In the genomic region with DNA sequence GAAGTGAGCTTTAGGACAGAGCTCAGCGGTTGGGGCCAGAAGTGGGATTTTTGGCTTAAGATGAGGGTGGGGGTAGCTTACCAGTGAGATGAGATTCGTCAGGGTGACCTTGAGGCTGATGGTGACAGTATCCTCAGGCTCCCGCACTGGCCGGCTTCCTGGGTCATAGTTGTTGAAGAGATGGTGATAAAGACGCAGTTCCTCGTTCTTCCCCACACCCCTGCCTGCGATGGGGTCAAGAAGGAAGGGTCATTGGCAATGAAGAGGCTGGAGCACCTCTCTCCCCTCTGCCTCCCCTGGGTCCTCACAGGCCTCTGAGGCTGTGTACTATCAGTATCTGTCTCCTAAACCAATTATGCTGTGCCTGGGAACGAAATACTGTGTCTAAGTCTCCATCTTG, we compare ENCODE assay signal across 2 cellular contexts.
TF ChIP-seq lines count a peak whose summit lies in the region.

No MANE protein-coding gene starts in this region.

TF ChIP-seq in A549, 52 proteins besides CTCF, POLR2A, EP300 and RAD21:
- no peak for TF ChIP-seq EHF (CRISPR knock-in tag; IDR thresholded peaks at IDR 0.05)
- TF ChIP-seq, protein P1, sequence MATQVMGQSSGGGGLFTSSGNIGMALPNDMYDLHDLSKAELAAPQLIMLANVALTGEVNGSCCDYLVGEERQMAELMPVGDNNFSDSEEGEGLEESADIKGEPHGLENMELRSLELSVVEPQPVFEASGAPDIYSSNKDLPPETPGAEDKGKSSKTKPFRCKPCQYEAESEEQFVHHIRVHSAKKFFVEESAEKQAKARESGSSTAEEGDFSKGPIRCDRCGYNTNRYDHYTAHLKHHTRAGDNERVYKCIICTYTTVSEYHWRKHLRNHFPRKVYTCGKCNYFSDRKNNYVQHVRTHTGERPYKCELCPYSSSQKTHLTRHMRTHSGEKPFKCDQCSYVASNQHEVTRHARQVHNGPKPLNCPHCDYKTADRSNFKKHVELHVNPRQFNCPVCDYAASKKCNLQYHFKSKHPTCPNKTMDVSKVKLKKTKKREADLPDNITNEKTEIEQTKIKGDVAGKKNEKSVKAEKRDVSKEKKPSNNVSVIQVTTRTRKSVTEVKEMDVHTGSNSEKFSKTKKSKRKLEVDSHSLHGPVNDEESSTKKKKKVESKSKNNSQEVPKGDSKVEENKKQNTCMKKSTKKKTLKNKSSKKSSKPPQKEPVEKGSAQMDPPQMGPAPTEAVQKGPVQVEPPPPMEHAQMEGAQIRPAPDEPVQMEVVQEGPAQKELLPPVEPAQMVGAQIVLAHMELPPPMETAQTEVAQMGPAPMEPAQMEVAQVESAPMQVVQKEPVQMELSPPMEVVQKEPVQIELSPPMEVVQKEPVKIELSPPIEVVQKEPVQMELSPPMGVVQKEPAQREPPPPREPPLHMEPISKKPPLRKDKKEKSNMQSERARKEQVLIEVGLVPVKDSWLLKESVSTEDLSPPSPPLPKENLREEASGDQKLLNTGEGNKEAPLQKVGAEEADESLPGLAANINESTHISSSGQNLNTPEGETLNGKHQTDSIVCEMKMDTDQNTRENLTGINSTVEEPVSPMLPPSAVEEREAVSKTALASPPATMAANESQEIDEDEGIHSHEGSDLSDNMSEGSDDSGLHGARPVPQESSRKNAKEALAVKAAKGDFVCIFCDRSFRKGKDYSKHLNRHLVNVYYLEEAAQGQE (IDR thresholded peaks at IDR 0.05): no peak
- TF ChIP-seq, protein P2, sequence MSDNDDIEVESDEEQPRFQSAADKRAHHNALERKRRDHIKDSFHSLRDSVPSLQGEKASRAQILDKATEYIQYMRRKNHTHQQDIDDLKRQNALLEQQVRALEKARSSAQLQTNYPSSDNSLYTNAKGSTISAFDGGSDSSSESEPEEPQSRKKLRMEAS (IDR thresholded peaks at IDR 0.05): no peak
- no peak for TF ChIP-seq KDM5A (IDR thresholded peaks at IDR 0.05)
- TF ChIP-seq, protein P3, sequence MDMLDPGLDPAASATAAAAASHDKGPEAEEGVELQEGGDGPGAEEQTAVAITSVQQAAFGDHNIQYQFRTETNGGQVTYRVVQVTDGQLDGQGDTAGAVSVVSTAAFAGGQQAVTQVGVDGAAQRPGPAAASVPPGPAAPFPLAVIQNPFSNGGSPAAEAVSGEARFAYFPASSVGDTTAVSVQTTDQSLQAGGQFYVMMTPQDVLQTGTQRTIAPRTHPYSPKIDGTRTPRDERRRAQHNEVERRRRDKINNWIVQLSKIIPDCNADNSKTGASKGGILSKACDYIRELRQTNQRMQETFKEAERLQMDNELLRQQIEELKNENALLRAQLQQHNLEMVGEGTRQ (IDR thresholded peaks at IDR 0.05): no peak
- TF ChIP-seq, protein P4, sequence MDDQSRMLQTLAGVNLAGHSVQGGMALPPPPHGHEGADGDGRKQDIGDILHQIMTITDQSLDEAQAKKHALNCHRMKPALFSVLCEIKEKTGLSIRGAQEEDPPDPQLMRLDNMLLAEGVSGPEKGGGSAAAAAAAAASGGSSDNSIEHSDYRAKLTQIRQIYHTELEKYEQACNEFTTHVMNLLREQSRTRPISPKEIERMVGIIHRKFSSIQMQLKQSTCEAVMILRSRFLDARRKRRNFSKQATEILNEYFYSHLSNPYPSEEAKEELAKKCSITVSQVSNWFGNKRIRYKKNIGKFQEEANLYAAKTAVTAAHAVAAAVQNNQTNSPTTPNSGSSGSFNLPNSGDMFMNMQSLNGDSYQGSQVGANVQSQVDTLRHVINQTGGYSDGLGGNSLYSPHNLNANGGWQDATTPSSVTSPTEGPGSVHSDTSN (IDR thresholded peaks at IDR 0.05): no peak
- no peak for TF ChIP-seq MAZ (IDR thresholded peaks at IDR 0.05; ENCODE audit: borderline replicate concordance, low read depth, low read length)
- TF ChIP-seq, protein P5, sequence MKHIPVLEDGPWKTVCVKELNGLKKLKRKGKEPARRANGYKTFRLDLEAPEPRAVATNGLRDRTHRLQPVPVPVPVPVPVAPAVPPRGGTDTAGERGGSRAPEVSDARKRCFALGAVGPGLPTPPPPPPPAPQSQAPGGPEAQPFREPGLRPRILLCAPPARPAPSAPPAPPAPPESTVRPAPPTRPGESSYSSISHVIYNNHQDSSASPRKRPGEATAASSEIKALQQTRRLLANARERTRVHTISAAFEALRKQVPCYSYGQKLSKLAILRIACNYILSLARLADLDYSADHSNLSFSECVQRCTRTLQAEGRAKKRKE (CRISPR knock-in tag; IDR thresholded peaks at IDR 0.05; ENCODE audit: low read depth): no peak
- TF ChIP-seq, protein P6, sequence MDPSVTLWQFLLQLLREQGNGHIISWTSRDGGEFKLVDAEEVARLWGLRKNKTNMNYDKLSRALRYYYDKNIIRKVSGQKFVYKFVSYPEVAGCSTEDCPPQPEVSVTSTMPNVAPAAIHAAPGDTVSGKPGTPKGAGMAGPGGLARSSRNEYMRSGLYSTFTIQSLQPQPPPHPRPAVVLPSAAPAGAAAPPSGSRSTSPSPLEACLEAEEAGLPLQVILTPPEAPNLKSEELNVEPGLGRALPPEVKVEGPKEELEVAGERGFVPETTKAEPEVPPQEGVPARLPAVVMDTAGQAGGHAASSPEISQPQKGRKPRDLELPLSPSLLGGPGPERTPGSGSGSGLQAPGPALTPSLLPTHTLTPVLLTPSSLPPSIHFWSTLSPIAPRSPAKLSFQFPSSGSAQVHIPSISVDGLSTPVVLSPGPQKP (IDR thresholded peaks at IDR 0.05; ENCODE audit: low read depth, low read length): no peak
- TF ChIP-seq JUNB (IDR thresholded peaks at IDR 0.05): no peak
- TF ChIP-seq POLR2AphosphoS2 (conservative IDR thresholded peaks at IDR 0.05; ENCODE audit: low read length): no peak
- no peak for TF ChIP-seq ZFP36 (IDR thresholded peaks at IDR 0.05; ENCODE audit: borderline replicate concordance, partially characterized antibody)
- TF ChIP-seq TFCP2L1 (CRISPR knock-in tag; IDR thresholded peaks at IDR 0.05): no peak
- TF ChIP-seq ZNF302 (CRISPR knock-in tag; IDR thresholded peaks at IDR 0.05): no peak
- no peak for TF ChIP-seq RCOR1 (IDR thresholded peaks at IDR 0.05; ENCODE audit: low read depth, low read length)

TF ChIP-seq in HCT116, 20 proteins besides CTCF, POLR2A, EP300 and RAD21:
- TF ChIP-seq EZH2 (IDR thresholded peaks at IDR 0.05) (no peak), POLR2AphosphoS5 (IDR thresholded peaks at IDR 0.05; ENCODE audit: low read depth, low read length) (0 out of 2 replicates have a peak, but pooled peaks have one; percentile 6)
TF ChIP-seq in HCT116: peak in this region for 1.
